10 cellular contexts compared by ENCODE assay signal in the genomic region with DNA sequence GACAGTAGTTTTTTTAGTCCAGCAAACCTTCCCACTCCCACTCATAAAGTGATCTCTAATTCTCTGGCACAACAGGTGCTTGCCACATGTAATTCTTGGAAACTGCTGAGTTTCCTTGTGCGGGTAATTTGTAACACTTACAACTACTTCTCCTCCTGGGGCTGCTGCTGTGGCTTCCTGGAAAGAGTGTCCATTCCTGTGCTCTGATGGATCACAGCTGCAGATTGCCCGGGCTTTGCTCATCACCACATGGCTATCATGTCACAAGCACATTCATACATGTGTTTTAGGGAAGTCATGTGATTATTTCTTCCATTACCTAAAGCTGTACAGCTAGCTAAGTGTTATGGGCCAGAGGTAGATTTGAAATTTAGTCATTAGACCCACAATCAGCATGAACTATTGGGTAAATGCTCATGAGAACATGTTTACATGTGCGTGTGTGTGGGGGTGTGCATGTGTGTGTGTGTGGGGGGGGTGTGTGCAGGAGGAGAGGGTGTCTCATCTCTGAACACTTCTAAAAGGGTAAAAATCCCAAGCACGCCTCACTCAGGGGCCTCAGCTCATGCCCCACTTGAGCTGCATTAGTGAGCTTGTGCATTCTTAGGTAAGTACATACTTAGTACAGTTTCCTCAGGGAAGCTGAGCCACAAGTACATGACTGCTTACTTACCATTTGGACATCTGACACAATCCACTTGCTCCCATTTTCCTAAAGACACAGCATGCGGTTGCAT.
A peak's percentile ranks its signal among the peaks of the same experiment; 100 is the strongest.
DNase-seq lines count a peak whose midpoint lies in the region; ATAC-seq, FAIRE-seq and TF ChIP-seq lines count a peak whose summit lies in the region.
"Had no signal": no experiment of that assay in that cellular context is flagged by ENCODE, and none has a peak within 500 bp of the region (broad histone marks: within the 10 kb centered on the region; RNA-seq: fewer than 3 reads in every experiment).

No MANE protein-coding gene starts in this region.

- FAIRE-seq in K562 (lab: Jason Lieb, UNC) (no peak), GM12891 (lab: Jason Lieb, UNC) (no peak)

- BruUV-seq in Calu3 (replicated peaks; lab: Mats Ljungman, UMichigan) = TSS peak; percentile 72
- BruUV-seq in K562 (replicated peaks; lab: Mats Ljungman, UMichigan) = no TSS peak

- no peaks in the 10 kb centered on the region for H3K79me1 ChIP-seq in mesenchymal stem cell (replicated peaks; ENCODE audit: low read length, poor library complexity, severe bottlenecking)

- H3K18ac ChIP-seq in mesenchymal stem cell (ENCODE audit: low read depth in 1 of 2, low read length in 2 of 2) = no peak overlapping the region

- H3K27me3 ChIP-seq in K562 (ENCODE audit: control insufficient read depth in 2 of 2, insufficient read depth in 2 of 2, low read length in 2 of 2) (no peaks in the 10 kb centered on the region; a peak in 1 of 5 replicates), mesenchymal stem cell (ENCODE audit: control insufficient read depth in 1 of 2, insufficient read depth in 1 of 2, low read length in 2 of 2) (no peaks in the 10 kb centered on the region)

- H2BK5ac ChIP-seq in mesenchymal stem cell (ENCODE audit: low read depth, low read length, poor library complexity, severe bottlenecking) = no peak overlapping the region

- H3K9me3 Mint-ChIP-seq in Calu3 (ENCODE audit: low read depth, unreplicated experiment) = peaks cover 4% of the 10 kb centered on the region
- H3K9me3 Mint-ChIP-seq in HFFc6 = no peaks in the 10 kb centered on the region
- H3K9me3 Mint-ChIP-seq: neural crest cell had no signal

- no peak for TF ChIP-seq EP300 in K562 (IDR thresholded peaks at IDR 0.05; ENCODE audit: low read length)

- H3K14ac ChIP-seq in mesenchymal stem cell (ENCODE audit: low read length in 2 of 2) = peak overlapping the region in 1 of 2 experiments; percentile 36

- peak overlapping the region in 1 of 2 experiments; percentile 5 for H3K23ac ChIP-seq in mesenchymal stem cell (ENCODE audit: low read length in 2 of 2)

- no peak for TF ChIP-seq RAD21 in K562 (CRISPR knock-in tag; conservative IDR thresholded peaks at IDR 0.05 in 1 of 2, IDR thresholded peaks at IDR 0.05 in 1 of 2)

- H4K20me1 ChIP-seq in K562 (replicated peaks; ENCODE audit: control insufficient read depth, insufficient read depth, low read length) = no peaks in the 10 kb centered on the region

- H3K4me1 Mint-ChIP-seq in Calu3 (ENCODE audit: low read depth, unreplicated experiment) = peaks cover 59% of the 10 kb centered on the region
- peaks cover 46% of the 10 kb centered on the region for H3K4me1 Mint-ChIP-seq in HFFc6 (ENCODE audit: low read depth)

- no peak overlapping the region for H4K8ac ChIP-seq in mesenchymal stem cell (ENCODE audit: low read length)

- H3K9me3 ChIP-seq in K562 (replicated peaks; ENCODE audit: control insufficient read depth, insufficient read depth, low read depth, low read length) = no peaks in the 10 kb centered on the region
- H3K9me3 ChIP-seq in mesenchymal stem cell (ENCODE audit: control insufficient read depth, low read length) = no peaks in the 10 kb centered on the region

- H3K36me3 Mint-ChIP-seq in Calu3 (ENCODE audit: insufficient read depth, unreplicated experiment) (peaks cover 25% of the 10 kb centered on the region), HFFc6 (ENCODE audit: low read depth) (no peaks in the 10 kb centered on the region)

- H4K91ac ChIP-seq in mesenchymal stem cell (ENCODE audit: low read length) = no peak overlapping the region

- no peak for TF ChIP-seq POLR2A in K562 (conservative IDR thresholded peaks at IDR 0.05)
- no peak for TF ChIP-seq POLR2A in lower leg skin (IDR thresholded peaks at IDR 0.05)
- TF ChIP-seq POLR2A in GM12891 (IDR thresholded peaks at IDR 0.05; ENCODE audit: low read depth, low read length) = no peak

- H3K27ac ChIP-seq in K562 (ENCODE audit: extremely low read depth, low read depth, low read length) (no peak overlapping the region), mesenchymal stem cell (ENCODE audit: low read length, poor library complexity, severe bottlenecking) (no peak overlapping the region)

- intact Hi-C loops in Calu3 (cut with micrococcal nuclease; ENCODE audit: unreplicated experiment) = loop anchor here (1.0 to 5.0 kb wide), 3 partner anchors 35 to 118 kb away; no protein-coding TSS in a partner anchor
- intact Hi-C loops in K562 (cut with micrococcal nuclease) = no loop called here
- intact Hi-C loops in lower leg skin (cut with DNase I; ENCODE audit: low total_unique reads) = no loop called here

- ATAC-seq in K562 (no peak), HG03354 (IDR thresholded peaks at IDR 0.05; ENCODE audit: poor library complexity, severe bottlenecking, unreplicated experiment) (no peak)

- H2BK120ac ChIP-seq in mesenchymal stem cell (ENCODE audit: low read depth, low read length) = no peak overlapping the region

- POLR2A ChIA-PET in K562 (lab: Yijun Ruan, JAX) = interaction anchor here (0.7 kb wide), 1 partner anchor 99 kb away, joined by 3 read pairs; no protein-coding TSS in a partner anchor

- H3K9ac ChIP-seq in K562 (ENCODE audit: insufficient read depth in 1 of 2, low read depth in 2 of 2, low read length in 2 of 2) = no peak overlapping the region
- peak overlapping the region; percentile 73 for H3K9ac ChIP-seq in mesenchymal stem cell (ENCODE audit: low read length)

- no peaks in the 10 kb centered on the region for H3K79me2 ChIP-seq in K562 (ENCODE audit: control insufficient read depth, insufficient read depth, low read length)

- H3K27ac Mint-ChIP-seq in Calu3 (ENCODE audit: unreplicated experiment) (peak overlapping the region; percentile 96), HFFc6 (peak overlapping the region; percentile 75)

- no peak overlapping the region for H3K4me3 ChIP-seq in K562
- H3K4me3 ChIP-seq in mesenchymal stem cell (ENCODE audit: insufficient read depth in 1 of 2, low read depth in 1 of 2, low read length in 2 of 2) = peak overlapping the region in 1 of 2 experiments; percentile 30
- no peak overlapping the region for H3K4me3 ChIP-seq in lower leg skin (ENCODE audit: low read depth, poor library complexity, severe bottlenecking)

- H3K4ac ChIP-seq in mesenchymal stem cell (ENCODE audit: low read depth in 1 of 2, low read length in 2 of 2) = no peak overlapping the region

- H3K36me3 ChIP-seq in K562 (ENCODE audit: control insufficient read depth, insufficient read depth, low read length) = no peaks in the 10 kb centered on the region
- no peaks in the 10 kb centered on the region for H3K36me3 ChIP-seq in mesenchymal stem cell (ENCODE audit: control insufficient read depth in 1 of 2, insufficient read depth in 2 of 2, low read depth in 1 of 2, low read length in 2 of 2)

- H3K4me1 ChIP-seq in K562 (replicated peaks in 1 of 2; ENCODE audit: control insufficient read depth in 2 of 2, insufficient read depth in 2 of 2, low read length in 2 of 2) (no peaks in the 10 kb centered on the region), mesenchymal stem cell (ENCODE audit: control insufficient read depth, insufficient read depth, low read depth, low read length) (peaks cover 7% of the 10 kb centered on the region)

- no peaks in the 10 kb centered on the region for H3K27me3 Mint-ChIP-seq in Calu3 (ENCODE audit: unreplicated experiment)
- no peaks in the 10 kb centered on the region; the same call in 1 of the 2 replicates for H3K27me3 Mint-ChIP-seq in HFFc6 (ENCODE audit: insufficient read depth)

- H2BK12ac ChIP-seq in mesenchymal stem cell (ENCODE audit: low read length in 2 of 2) = peak overlapping the region in 1 of 2 experiments; percentile 59

- TF ChIP-seq CTCF in Calu3 (IDR thresholded peaks at IDR 0.05; ENCODE audit: unreplicated experiment) (no peak), HFFc6 (IDR thresholded peaks at IDR 0.05) (no peak), K562 (IDR thresholded peaks at IDR 0.05 in 2 of 3, conservative IDR thresholded peaks at IDR 0.05 in 1 of 3; ENCODE audit: insufficient read depth in 2 of 3, low read depth in 1 of 3, low read length in 3 of 3) (no peak), lower leg skin (IDR thresholded peaks at IDR 0.05) (no peak)

- no peaks in the 10 kb centered on the region for H3K9me1 ChIP-seq in K562 (ENCODE audit: control insufficient read depth, insufficient read depth, low read length)

- H2AK5ac ChIP-seq in mesenchymal stem cell (ENCODE audit: low read length, severe bottlenecking) = no peak overlapping the region

- H3K4me3 Mint-ChIP-seq in Calu3 (ENCODE audit: low read depth, unreplicated experiment) (peak overlapping the region; percentile 37), HFFc6 (peak overlapping the region; percentile 1; the same call in 1 of the 2 replicates)
- H3K4me3 Mint-ChIP-seq: neural crest cell had no signal

- in situ Hi-C loops in K562 (cut with MboI) = no loop called here

- DNase-seq in Calu3 (no peak), HFFc6 (peak; percentile 86), K562 (ENCODE audit: extremely low read depth in 1 of 4, low spot score in 3 of 4) (no peak), mesenchymal stem cell (peak; percentile 95), lower leg skin (ENCODE audit: low spot score in 2 of 2) (no peak), GM12891 (ENCODE audit: insufficient read length, low spot score) (no peak)
- no peak for DNase-seq in stimulated activated CD4-positive, alpha-beta T cell treated with anti-CD3 and anti-CD28 coated beads, Interleukin-15, amount 100 ng/mL, for 24 hours
- DNase-seq: NCI-H510A had no signal

- 0% methylated on average over 4 of the region's 5 CpGs for WGBS in K562 (ENCODE audit: insufficient coverage, low coverage, missing lambda C conversion rate)
- 82% methylated on average over 4 of the region's 5 CpGs for WGBS in mesenchymal stem cell
- WGBS in lower leg skin, 2 donors = 67 to 74% methylated on average over 5 of the region's 5 CpGs

- H2BK15ac ChIP-seq in mesenchymal stem cell (ENCODE audit: low read depth, poor library complexity, severe bottlenecking) = no peak overlapping the region

- H3K4me2 ChIP-seq in K562 (ENCODE audit: insufficient read depth, low read length) = no peak overlapping the region
- no peak overlapping the region for H3K4me2 ChIP-seq in mesenchymal stem cell (ENCODE audit: low read length, poor library complexity, severe bottlenecking)

- CTCF ChIA-PET in Calu3 (lab: Charles Lee) = interaction anchor here (0.6 to 2.1 kb wide), 9 partner anchors 11 to 160 kb away, joined by 3 to 18 read pairs (median 4); no protein-coding TSS in a partner anchor
- CTCF ChIA-PET in K562 (lab: Yijun Ruan, JAX; ENCODE audit: low intra/inter-chr PET ratio) = no interaction called here

- H2AFZ ChIP-seq in K562 (ENCODE audit: low read depth, low read length) = no peak overlapping the region
- H2AFZ ChIP-seq in mesenchymal stem cell (ENCODE audit: low read depth, low read length) = no peak overlapping the region

TF ChIP-seq in K562, 482 proteins besides CTCF, POLR2A, EP300 and RAD21 (continues in another document):
- TF ChIP-seq HDAC3 (IDR thresholded peaks at IDR 0.05; ENCODE audit: borderline replicate concordance, partially characterized antibody) = no peak

TF ChIP-seq in GM12891, 5 proteins besides CTCF, POLR2A, EP300 and RAD21:
- no peak for TF ChIP-seq TAF1 (IDR thresholded peaks at IDR 0.05; ENCODE audit: low read depth, low read length)
- no peak for TF ChIP-seq SPI1 (IDR thresholded peaks at IDR 0.05; ENCODE audit: low read depth, low read length)
- no peak for TF ChIP-seq POU2F2 (IDR thresholded peaks at IDR 0.05; ENCODE audit: low read depth, low read length)
- TF ChIP-seq POLR2AphosphoS5 (IDR thresholded peaks at IDR 0.05; ENCODE audit: low read depth, low read length) = no peak
- TF ChIP-seq PAX5 (IDR thresholded peaks at IDR 0.05; ENCODE audit: insufficient read depth, low read length, severe bottlenecking) = no peak

Comparison
In these comparisons a context has a peak if more than half of its experiments do, and no peak if none do; other contexts are left out.
1. DNase-seq: peak in HFFc6 (single experiment) and mesenchymal stem cell (single experiment); none in Calu3 (single experiment), K562 (0 of 4), lower leg skin (0 of 2), stimulated activated CD4-positive, alpha-beta T cell treated with anti-CD3 and anti-CD28 coated beads, Interleukin-15, amount 100 ng/mL, for 24 hours (single experiment) and GM12891 (single experiment).